2 cellular contexts compared by ENCODE assay signal in genomic region chr1:56315293-56315942, GRCh38.
TF ChIP-seq lines count a peak whose summit lies in the region.

No MANE protein-coding gene starts in this region.

TF ChIP-seq in HepG2, 621 proteins besides CTCF, POLR2A, EP300 and RAD21:
- TF ChIP-seq MEF2D (CRISPR knock-in tag; IDR thresholded peaks at IDR 0.05) (0 out of 2 replicates have a peak, but pooled peaks have one; percentile 28), ZBTB40 (IDR thresholded peaks at IDR 0.05) (peak; percentile 77), ZBTB40 (CRISPR knock-in tag; IDR thresholded peaks at IDR 0.05) (peak; percentile 70; the same call in 1 of the 2 replicates), ZNF784 (CRISPR knock-in tag; IDR thresholded peaks at IDR 0.05; ENCODE audit: borderline replicate concordance) (no peak), CEBPG (CRISPR knock-in tag; IDR thresholded peaks at IDR 0.05) (no peak), HOXD1 (CRISPR knock-in tag; IDR thresholded peaks at IDR 0.05) (no peak)

TF ChIP-seq in IMR-90, 13 proteins besides CTCF, POLR2A, EP300 and RAD21:
- no peak for TF ChIP-seq MAFK (IDR thresholded peaks at IDR 0.05; ENCODE audit: low read depth, low read length)
- TF ChIP-seq MAZ (IDR thresholded peaks at IDR 0.05; ENCODE audit: borderline replicate concordance, low read depth, low read length): no peak
- no peak for TF ChIP-seq ELK1 (IDR thresholded peaks at IDR 0.05; ENCODE audit: borderline replicate concordance, low read depth, low read length)
- no peak for TF ChIP-seq CEBPB (IDR thresholded peaks at IDR 0.05; ENCODE audit: low read depth, low read length)
- TF ChIP-seq FOS (IDR thresholded peaks at IDR 0.05; ENCODE audit: low read depth, low read length): no peak
- no peak for TF ChIP-seq CHD1 (IDR thresholded peaks at IDR 0.05; ENCODE audit: low read depth, low read length)
- no peak for TF ChIP-seq NFE2L2 (IDR thresholded peaks at IDR 0.05; ENCODE audit: low read depth, low read length)
- no peak for TF ChIP-seq SMC3 (IDR thresholded peaks at IDR 0.05; ENCODE audit: low read depth, low read length)
- TF ChIP-seq BHLHE40 (IDR thresholded peaks at IDR 0.05; ENCODE audit: low read depth, low read length): no peak
- TF ChIP-seq RFX5 (IDR thresholded peaks at IDR 0.05; ENCODE audit: low read depth, low read length): no peak
- TF ChIP-seq USF2 (IDR thresholded peaks at IDR 0.05; ENCODE audit: low read depth, low read length): no peak
- TF ChIP-seq RCOR1 (IDR thresholded peaks at IDR 0.05; ENCODE audit: insufficient replicate concordance, low read length): no peak
- no peak for TF ChIP-seq MXI1 (IDR thresholded peaks at IDR 0.05; ENCODE audit: borderline replicate concordance, low read depth, low read length)
